Comparison of ENCODE assay signal across 1 cellular context in genomic region chr12:51960488-51960887, GRCh38.
TF ChIP-seq lines count a peak whose summit lies in the region.

No MANE protein-coding gene starts in this region.

TF ChIP-seq in WTC11, 78 proteins besides CTCF, POLR2A, EP300 and RAD21 (continued from another document):
- TF ChIP-seq ZSCAN18 (CRISPR knock-in tag; IDR thresholded peaks at IDR 0.05) (no peak), ZNF512 (CRISPR knock-in tag; IDR thresholded peaks at IDR 0.05; ENCODE audit: borderline replicate concordance) (no peak), FOXK1 (CRISPR knock-in tag; IDR thresholded peaks at IDR 0.05) (no peak)
